ENCODE assay signal across 1 cellular context in genomic region chr6:2855061-2855519, GRCh38.
TF ChIP-seq lines count a peak whose summit lies in the region.

No MANE protein-coding gene starts in this region.

TF ChIP-seq in GM23338, 12 proteins besides CTCF, POLR2A, EP300 and RAD21 (continued from another document):
- TF ChIP-seq, protein P1, sequence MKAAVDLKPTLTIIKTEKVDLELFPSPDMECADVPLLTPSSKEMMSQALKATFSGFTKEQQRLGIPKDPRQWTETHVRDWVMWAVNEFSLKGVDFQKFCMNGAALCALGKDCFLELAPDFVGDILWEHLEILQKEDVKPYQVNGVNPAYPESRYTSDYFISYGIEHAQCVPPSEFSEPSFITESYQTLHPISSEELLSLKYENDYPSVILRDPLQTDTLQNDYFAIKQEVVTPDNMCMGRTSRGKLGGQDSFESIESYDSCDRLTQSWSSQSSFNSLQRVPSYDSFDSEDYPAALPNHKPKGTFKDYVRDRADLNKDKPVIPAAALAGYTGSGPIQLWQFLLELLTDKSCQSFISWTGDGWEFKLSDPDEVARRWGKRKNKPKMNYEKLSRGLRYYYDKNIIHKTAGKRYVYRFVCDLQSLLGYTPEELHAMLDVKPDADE (IDR thresholded peaks at IDR 0.05): no peak
- no peak for TF ChIP-seq STAT1 (IDR thresholded peaks at IDR 0.05; ENCODE audit: unreplicated experiment)
- no peak for TF ChIP-seq ZNF331 (CRISPR knock-in tag; IDR thresholded peaks at IDR 0.05; ENCODE audit: low read depth)
- TF ChIP-seq JUNB (IDR thresholded peaks at IDR 0.05; ENCODE audit: unreplicated experiment): no peak
- TF ChIP-seq NANOG (IDR thresholded peaks at IDR 0.05; ENCODE audit: borderline replicate concordance): no peak
- TF ChIP-seq ZNF114 (CRISPR knock-in tag; IDR thresholded peaks at IDR 0.05): no peak
- TF ChIP-seq, protein P2, sequence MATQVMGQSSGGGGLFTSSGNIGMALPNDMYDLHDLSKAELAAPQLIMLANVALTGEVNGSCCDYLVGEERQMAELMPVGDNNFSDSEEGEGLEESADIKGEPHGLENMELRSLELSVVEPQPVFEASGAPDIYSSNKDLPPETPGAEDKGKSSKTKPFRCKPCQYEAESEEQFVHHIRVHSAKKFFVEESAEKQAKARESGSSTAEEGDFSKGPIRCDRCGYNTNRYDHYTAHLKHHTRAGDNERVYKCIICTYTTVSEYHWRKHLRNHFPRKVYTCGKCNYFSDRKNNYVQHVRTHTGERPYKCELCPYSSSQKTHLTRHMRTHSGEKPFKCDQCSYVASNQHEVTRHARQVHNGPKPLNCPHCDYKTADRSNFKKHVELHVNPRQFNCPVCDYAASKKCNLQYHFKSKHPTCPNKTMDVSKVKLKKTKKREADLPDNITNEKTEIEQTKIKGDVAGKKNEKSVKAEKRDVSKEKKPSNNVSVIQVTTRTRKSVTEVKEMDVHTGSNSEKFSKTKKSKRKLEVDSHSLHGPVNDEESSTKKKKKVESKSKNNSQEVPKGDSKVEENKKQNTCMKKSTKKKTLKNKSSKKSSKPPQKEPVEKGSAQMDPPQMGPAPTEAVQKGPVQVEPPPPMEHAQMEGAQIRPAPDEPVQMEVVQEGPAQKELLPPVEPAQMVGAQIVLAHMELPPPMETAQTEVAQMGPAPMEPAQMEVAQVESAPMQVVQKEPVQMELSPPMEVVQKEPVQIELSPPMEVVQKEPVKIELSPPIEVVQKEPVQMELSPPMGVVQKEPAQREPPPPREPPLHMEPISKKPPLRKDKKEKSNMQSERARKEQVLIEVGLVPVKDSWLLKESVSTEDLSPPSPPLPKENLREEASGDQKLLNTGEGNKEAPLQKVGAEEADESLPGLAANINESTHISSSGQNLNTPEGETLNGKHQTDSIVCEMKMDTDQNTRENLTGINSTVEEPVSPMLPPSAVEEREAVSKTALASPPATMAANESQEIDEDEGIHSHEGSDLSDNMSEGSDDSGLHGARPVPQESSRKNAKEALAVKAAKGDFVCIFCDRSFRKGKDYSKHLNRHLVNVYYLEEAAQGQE (IDR thresholded peaks at IDR 0.05; ENCODE audit: unreplicated experiment): no peak
- no peak for TF ChIP-seq EZH2 (IDR thresholded peaks at IDR 0.05; ENCODE audit: low read depth, unreplicated experiment)
